In genomic region chr5:72436796-72437471, GRCh38 we compare ENCODE assay signal across 1 cellular context.
TF ChIP-seq lines count a peak whose summit lies in the region.

No MANE protein-coding gene starts in this region.

TF ChIP-seq in SK-N-SH, 30 proteins besides CTCF, POLR2A, EP300 and RAD21 (continued from another document):
- no peak for TF ChIP-seq PBX3 (IDR thresholded peaks at IDR 0.05)
- no peak for TF ChIP-seq MEF2A (IDR thresholded peaks at IDR 0.05; ENCODE audit: borderline replicate concordance, low read depth)
- TF ChIP-seq TCF12 (IDR thresholded peaks at IDR 0.05), result no peak
- TF ChIP-seq MXI1 (IDR thresholded peaks at IDR 0.05; ENCODE audit: low read depth, low read length), result no peak
